9 cellular contexts compared by ENCODE assay signal in genomic region chr12:51868821-51869489, GRCh38. TPM values are rescaled to one million over a fixed set of nuclear protein-coding genes. Genes with fewer than 3 reads are reported as not detected.
DNase-seq lines count a peak whose midpoint lies in the region; ATAC-seq and TF ChIP-seq lines count a peak whose summit lies in the region.
"Had no signal": no experiment of that assay in that cellular context is flagged by ENCODE, and none has a peak within 500 bp of the region (broad histone marks: within the 10 kb centered on the region; RNA-seq: fewer than 3 reads in every experiment).

No MANE protein-coding gene starts in this region.

- H3K4me3 ChIP-seq in AG09309 (ENCODE audit: control insufficient read depth, low read depth, low read length) (peak overlapping the region; percentile 48), esophagus squamous epithelium (peak overlapping the region; percentile 20 to 64 (median 40)), neuron (ENCODE audit: low read length) (no peak overlapping the region)

- peaks cover 0 to 89% (median 13%) of the 10 kb centered on the region in 4 donors for H3K27me3 ChIP-seq in esophagus squamous epithelium
- no peaks in the 10 kb centered on the region for H3K27me3 ChIP-seq in neuron (ENCODE audit: insufficient read depth, low read length)

- H3K36me3 ChIP-seq in esophagus squamous epithelium (no peaks in the 10 kb centered on the region), neuron (ENCODE audit: insufficient read depth, low read length) (no peaks in the 10 kb centered on the region)

- no peak for TF ChIP-seq CTCF in AG09309 (IDR thresholded peaks at IDR 0.05; ENCODE audit: control insufficient read depth, insufficient read depth, low read depth, low read length, missing control alignments)
- TF ChIP-seq CTCF in esophagus squamous epithelium (IDR thresholded peaks at IDR 0.05) = no peak

- DNase-seq in AG09309 (ENCODE audit: low read depth) (no peak), NCI-H146 treated with DMSO at 0.1 percent for 48 hours (lab: John Stamatoyannopoulos, UW; ENCODE audit: unreplicated experiment) (peak; percentile 59), esophagus squamous epithelium (lab: John Stamatoyannopoulos, UW) (no peak), NCI-H526 treated with DMSO at 0.1 percent for 48 hours (lab: John Stamatoyannopoulos, UW) (no peak), putamen (ENCODE audit: low spot score) (no peak), LoVo (ENCODE audit: low spot score) (no peak)
- DNase-seq: activated T-cell treated with anti-CD3 and anti-CD28 coated beads for 4 hours had no signal

- WGBS in esophagus squamous epithelium, 2 donors = 11 to 15% methylated on average over 9 of the region's 67 CpGs

- TF ChIP-seq POLR2A in esophagus squamous epithelium (IDR thresholded peaks at IDR 0.05) = no peak

- H3K27ac ChIP-seq in esophagus squamous epithelium = no peak overlapping the region

- peak overlapping the region; percentile 60 for H2AFZ ChIP-seq in neuron (ENCODE audit: low read depth, low read length)

- intact Hi-C loops in esophagus squamous epithelium (cut with DNase I) = no loop called here

- H3K9me3 ChIP-seq in esophagus squamous epithelium (no peaks in the 10 kb centered on the region), neuron (ENCODE audit: low read length) (no peaks in the 10 kb centered on the region)

- ATAC-seq in HG03432 (IDR thresholded peaks at IDR 0.05; ENCODE audit: unreplicated experiment) = no peak

- H3K4me1 ChIP-seq in esophagus squamous epithelium (peaks cover 11 to 24% (median 17%) of the 10 kb centered on the region in 3 donors), neuron (ENCODE audit: insufficient read depth, low read length) (peaks cover 58% of the 10 kb centered on the region)

RNA-seq across cellular contexts. Expression of gene ANKRD33, which starts 18.9 kb away (rescaled TPM):
- under 1 TPM in 1 of 4 donors, not detected in 3; 0.70 TPM for total RNA-seq in esophagus squamous epithelium

RNA-seq across cellular contexts. Expression of gene FIGNL2, which starts 20.4 kb away (rescaled TPM):
- under 1 TPM in 3 of 4 donors, not detected in 1; 0.18 to 0.38 (median 0.19) TPM for total RNA-seq in esophagus squamous epithelium

RNA-seq across cellular contexts. Expression of gene ACVRL1, which starts 38.3 kb away (rescaled TPM):
- 10 to 100 TPM in 3 of 4 donors, 1 to 10 TPM in 1; 2.0 to 71.3 (median 14.5) TPM for total RNA-seq in esophagus squamous epithelium
